1 cellular context compared by ENCODE assay signal in the genomic region with DNA sequence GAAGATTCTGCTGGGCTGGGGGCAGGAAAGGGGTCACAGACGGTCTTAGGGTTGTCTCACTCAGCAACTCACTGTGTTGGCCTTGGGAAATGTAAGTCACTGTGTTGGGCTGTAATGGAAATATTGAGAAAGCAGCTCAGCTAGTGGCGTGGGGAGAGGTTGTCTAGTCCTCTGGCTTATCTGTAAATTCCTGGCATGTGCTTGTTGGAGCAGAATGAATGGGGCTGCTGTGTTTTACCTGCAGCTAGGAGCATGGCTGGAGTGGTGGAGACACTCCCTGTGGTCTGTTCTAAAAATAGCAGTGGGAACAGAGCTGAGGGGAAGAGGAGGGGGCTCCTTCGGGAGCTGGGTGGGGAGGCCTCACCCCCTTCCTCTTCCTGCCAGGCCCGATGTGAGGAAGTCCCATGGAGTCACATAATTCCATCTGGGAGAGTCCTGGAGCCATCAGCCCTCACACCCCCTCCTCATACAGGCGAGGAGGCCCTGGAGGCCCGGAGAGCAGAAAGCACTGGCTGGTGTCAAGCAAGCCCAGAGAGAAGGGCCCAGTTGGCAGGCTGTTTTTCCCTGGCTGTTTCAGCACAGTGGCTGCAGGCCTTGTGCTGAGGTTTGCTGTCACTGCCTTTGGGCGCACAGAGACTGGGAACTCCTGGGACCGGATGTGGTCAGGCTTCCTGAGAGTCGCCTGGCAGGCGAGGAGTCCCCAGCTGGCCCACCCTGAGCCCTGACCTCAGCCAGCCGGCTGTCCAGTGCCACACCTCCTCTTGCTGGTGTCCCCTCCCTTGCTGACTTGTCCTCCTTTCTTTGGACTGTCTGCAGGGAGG.
TF ChIP-seq lines count a peak whose summit lies in the region.

No MANE protein-coding gene starts in this region.

TF ChIP-seq in HepG2, 621 proteins besides CTCF, POLR2A, EP300 and RAD21 (continued from another document and continues in another):
- TF ChIP-seq NCOR1 (IDR thresholded peaks at IDR 0.05; ENCODE audit: borderline replicate concordance, low read length) (no peak; the same call in 1 of the 2 replicates), POLR2G (IDR thresholded peaks at IDR 0.05; ENCODE audit: low read depth, low read length) (no peak), GPN1 (CRISPR knock-in tag; IDR thresholded peaks at IDR 0.05; ENCODE audit: borderline replicate concordance) (no peak), ZNF260 (CRISPR knock-in tag; IDR thresholded peaks at IDR 0.05; ENCODE audit: borderline replicate concordance, low read depth) (no peak), TCF7 (IDR thresholded peaks at IDR 0.05; ENCODE audit: low read depth) (no peak), ZNF160 (CRISPR knock-in tag; IDR thresholded peaks at IDR 0.05) (no peak), TCF12 (IDR thresholded peaks at IDR 0.05) (no peak), TCF12 (CRISPR knock-in tag; IDR thresholded peaks at IDR 0.05) (no peak), CREB1 (IDR thresholded peaks at IDR 0.05) (no peak), CREB1 (CRISPR knock-in tag; IDR thresholded peaks at IDR 0.05) (no peak), GABPB1 (CRISPR knock-in tag; IDR thresholded peaks at IDR 0.05) (peak; percentile 21; the same call in 1 of the 2 replicates), ZNF280B (CRISPR knock-in tag; IDR thresholded peaks at IDR 0.05; ENCODE audit: borderline replicate concordance) (no peak), ZNF775 (CRISPR knock-in tag; IDR thresholded peaks at IDR 0.05; ENCODE audit: borderline replicate concordance) (no peak), ZNF317 (CRISPR knock-in tag; IDR thresholded peaks at IDR 0.05) (0 out of 2 replicates have a peak, but pooled peaks have one; percentile 55), PHB2 (IDR thresholded peaks at IDR 0.05; ENCODE audit: partially characterized antibody) (no peak), CHCHD3 (CRISPR knock-in tag; IDR thresholded peaks at IDR 0.05) (no peak), NONO (IDR thresholded peaks at IDR 0.05) (no peak), NONO (CRISPR knock-in tag; conservative IDR thresholded peaks at IDR 0.05) (no peak), ZNF383 (CRISPR knock-in tag; IDR thresholded peaks at IDR 0.05; ENCODE audit: borderline replicate concordance) (no peak), MEIS2 (CRISPR knock-in tag; IDR thresholded peaks at IDR 0.05) (no peak), ATM (IDR thresholded peaks at IDR 0.05; ENCODE audit: borderline replicate concordance) (no peak), GABPA (IDR thresholded peaks at IDR 0.05; ENCODE audit: low read depth, low read length) (no peak), GABPA (CRISPR knock-in tag; IDR thresholded peaks at IDR 0.05; ENCODE audit: low read depth) (no peak), ZFP90 (CRISPR knock-in tag; IDR thresholded peaks at IDR 0.05; ENCODE audit: borderline replicate concordance) (0 out of 2 replicates have a peak, but pooled peaks have one; percentile 7), SKI (IDR thresholded peaks at IDR 0.05; ENCODE audit: partially characterized antibody) (peak; percentile 77), NFYC (CRISPR knock-in tag; IDR thresholded peaks at IDR 0.05) (no peak), MED1 (CRISPR knock-in tag; IDR thresholded peaks at IDR 0.05) (no peak), EED (CRISPR knock-in tag; IDR thresholded peaks at IDR 0.05) (no peak), IRX3 (CRISPR knock-in tag; IDR thresholded peaks at IDR 0.05; ENCODE audit: borderline replicate concordance, low read depth) (no peak), TFDP2 (CRISPR knock-in tag; IDR thresholded peaks at IDR 0.05) (no peak), MTF2 (CRISPR knock-in tag; IDR thresholded peaks at IDR 0.05; ENCODE audit: borderline replicate concordance) (no peak), SP4 (CRISPR knock-in tag; IDR thresholded peaks at IDR 0.05) (no peak), MIER2 (CRISPR knock-in tag; IDR thresholded peaks at IDR 0.05) (no peak), NCOA5 (CRISPR knock-in tag; IDR thresholded peaks at IDR 0.05) (no peak), ZNF644 (CRISPR knock-in tag; IDR thresholded peaks at IDR 0.05; ENCODE audit: low read depth) (0 out of 2 replicates have a peak, but pooled peaks have one; percentile 24), LCORL (IDR thresholded peaks at IDR 0.05) (no peak), LCORL (CRISPR knock-in tag; IDR thresholded peaks at IDR 0.05) (no peak), XRCC5 (optimal IDR thresholded peaks at IDR 0.05; ENCODE audit: low read length) (peak; percentile 47), ZNF576 (CRISPR knock-in tag; IDR thresholded peaks at IDR 0.05) (no peak)
- TF ChIP-seq, protein P1, sequence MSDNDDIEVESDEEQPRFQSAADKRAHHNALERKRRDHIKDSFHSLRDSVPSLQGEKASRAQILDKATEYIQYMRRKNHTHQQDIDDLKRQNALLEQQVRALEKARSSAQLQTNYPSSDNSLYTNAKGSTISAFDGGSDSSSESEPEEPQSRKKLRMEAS (IDR thresholded peaks at IDR 0.05) = peak; percentile 44; the same call in 1 of the 2 replicates
- TF ChIP-seq, protein P2, sequence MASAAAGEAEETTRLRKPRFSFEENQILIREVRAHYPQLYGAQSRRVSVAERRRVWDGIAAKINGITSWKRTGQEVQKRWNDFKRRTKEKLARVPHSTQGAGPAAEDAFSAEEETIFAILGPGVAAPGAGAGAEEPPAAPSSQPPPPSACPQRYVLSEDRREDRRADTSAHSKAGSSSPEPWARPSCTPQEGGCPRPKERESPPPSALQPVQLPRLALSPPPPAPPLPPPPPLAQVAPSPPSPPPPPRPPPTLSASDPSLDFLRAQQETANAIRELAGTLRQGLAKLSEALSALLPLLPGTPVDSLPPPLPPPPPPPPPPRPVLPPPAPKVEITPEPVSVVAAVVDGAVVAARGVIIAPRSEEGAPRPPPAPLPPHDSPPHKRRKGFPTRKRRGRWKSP (CRISPR knock-in tag; IDR thresholded peaks at IDR 0.05) = no peak
- TF ChIP-seq, protein P3, sequence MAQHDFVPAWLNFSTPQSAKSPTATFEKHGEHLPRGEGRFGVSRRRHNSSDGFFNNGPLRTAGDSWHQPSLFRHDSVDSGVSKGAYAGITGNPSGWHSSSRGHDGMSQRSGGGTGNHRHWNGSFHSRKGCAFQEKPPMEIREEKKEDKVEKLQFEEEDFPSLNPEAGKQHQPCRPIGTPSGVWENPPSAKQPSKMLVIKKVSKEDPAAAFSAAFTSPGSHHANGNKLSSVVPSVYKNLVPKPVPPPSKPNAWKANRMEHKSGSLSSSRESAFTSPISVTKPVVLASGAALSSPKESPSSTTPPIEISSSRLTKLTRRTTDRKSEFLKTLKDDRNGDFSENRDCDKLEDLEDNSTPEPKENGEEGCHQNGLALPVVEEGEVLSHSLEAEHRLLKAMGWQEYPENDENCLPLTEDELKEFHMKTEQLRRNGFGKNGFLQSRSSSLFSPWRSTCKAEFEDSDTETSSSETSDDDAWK (CRISPR knock-in tag; IDR thresholded peaks at IDR 0.05) = no peak
- TF ChIP-seq, protein P4, sequence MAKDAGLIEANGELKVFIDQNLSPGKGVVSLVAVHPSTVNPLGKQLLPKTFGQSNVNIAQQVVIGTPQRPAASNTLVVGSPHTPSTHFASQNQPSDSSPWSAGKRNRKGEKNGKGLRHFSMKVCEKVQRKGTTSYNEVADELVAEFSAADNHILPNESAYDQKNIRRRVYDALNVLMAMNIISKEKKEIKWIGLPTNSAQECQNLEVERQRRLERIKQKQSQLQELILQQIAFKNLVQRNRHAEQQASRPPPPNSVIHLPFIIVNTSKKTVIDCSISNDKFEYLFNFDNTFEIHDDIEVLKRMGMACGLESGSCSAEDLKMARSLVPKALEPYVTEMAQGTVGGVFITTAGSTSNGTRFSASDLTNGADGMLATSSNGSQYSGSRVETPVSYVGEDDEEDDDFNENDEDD (CRISPR knock-in tag; IDR thresholded peaks at IDR 0.05; ENCODE audit: borderline replicate concordance) = no peak
- TF ChIP-seq, protein P5, sequence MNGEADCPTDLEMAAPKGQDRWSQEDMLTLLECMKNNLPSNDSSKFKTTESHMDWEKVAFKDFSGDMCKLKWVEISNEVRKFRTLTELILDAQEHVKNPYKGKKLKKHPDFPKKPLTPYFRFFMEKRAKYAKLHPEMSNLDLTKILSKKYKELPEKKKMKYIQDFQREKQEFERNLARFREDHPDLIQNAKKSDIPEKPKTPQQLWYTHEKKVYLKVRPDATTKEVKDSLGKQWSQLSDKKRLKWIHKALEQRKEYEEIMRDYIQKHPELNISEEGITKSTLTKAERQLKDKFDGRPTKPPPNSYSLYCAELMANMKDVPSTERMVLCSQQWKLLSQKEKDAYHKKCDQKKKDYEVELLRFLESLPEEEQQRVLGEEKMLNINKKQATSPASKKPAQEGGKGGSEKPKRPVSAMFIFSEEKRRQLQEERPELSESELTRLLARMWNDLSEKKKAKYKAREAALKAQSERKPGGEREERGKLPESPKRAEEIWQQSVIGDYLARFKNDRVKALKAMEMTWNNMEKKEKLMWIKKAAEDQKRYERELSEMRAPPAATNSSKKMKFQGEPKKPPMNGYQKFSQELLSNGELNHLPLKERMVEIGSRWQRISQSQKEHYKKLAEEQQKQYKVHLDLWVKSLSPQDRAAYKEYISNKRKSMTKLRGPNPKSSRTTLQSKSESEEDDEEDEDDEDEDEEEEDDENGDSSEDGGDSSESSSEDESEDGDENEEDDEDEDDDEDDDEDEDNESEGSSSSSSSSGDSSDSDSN (CRISPR knock-in tag; IDR thresholded peaks at IDR 0.05) = no peak; the same call in 1 of the 2 replicates
- TF ChIP-seq, protein P6, sequence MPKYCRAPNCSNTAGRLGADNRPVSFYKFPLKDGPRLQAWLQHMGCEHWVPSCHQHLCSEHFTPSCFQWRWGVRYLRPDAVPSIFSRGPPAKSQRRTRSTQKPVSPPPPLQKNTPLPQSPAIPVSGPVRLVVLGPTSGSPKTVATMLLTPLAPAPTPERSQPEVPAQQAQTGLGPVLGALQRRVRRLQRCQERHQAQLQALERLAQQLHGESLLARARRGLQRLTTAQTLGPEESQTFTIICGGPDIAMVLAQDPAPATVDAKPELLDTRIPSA (CRISPR knock-in tag; IDR thresholded peaks at IDR 0.05; ENCODE audit: borderline replicate concordance) = no peak
- TF ChIP-seq, protein P7, sequence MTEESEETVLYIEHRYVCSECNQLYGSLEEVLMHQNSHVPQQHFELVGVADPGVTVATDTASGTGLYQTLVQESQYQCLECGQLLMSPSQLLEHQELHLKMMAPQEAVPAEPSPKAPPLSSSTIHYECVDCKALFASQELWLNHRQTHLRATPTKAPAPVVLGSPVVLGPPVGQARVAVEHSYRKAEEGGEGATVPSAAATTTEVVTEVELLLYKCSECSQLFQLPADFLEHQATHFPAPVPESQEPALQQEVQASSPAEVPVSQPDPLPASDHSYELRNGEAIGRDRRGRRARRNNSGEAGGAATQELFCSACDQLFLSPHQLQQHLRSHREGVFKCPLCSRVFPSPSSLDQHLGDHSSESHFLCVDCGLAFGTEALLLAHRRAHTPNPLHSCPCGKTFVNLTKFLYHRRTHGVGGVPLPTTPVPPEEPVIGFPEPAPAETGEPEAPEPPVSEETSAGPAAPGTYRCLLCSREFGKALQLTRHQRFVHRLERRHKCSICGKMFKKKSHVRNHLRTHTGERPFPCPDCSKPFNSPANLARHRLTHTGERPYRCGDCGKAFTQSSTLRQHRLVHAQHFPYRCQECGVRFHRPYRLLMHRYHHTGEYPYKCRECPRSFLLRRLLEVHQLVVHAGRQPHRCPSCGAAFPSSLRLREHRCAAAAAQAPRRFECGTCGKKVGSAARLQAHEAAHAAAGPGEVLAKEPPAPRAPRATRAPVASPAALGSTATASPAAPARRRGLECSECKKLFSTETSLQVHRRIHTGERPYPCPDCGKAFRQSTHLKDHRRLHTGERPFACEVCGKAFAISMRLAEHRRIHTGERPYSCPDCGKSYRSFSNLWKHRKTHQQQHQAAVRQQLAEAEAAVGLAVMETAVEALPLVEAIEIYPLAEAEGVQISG (CRISPR knock-in tag; IDR thresholded peaks at IDR 0.05) = no peak
- TF ChIP-seq, protein P8, sequence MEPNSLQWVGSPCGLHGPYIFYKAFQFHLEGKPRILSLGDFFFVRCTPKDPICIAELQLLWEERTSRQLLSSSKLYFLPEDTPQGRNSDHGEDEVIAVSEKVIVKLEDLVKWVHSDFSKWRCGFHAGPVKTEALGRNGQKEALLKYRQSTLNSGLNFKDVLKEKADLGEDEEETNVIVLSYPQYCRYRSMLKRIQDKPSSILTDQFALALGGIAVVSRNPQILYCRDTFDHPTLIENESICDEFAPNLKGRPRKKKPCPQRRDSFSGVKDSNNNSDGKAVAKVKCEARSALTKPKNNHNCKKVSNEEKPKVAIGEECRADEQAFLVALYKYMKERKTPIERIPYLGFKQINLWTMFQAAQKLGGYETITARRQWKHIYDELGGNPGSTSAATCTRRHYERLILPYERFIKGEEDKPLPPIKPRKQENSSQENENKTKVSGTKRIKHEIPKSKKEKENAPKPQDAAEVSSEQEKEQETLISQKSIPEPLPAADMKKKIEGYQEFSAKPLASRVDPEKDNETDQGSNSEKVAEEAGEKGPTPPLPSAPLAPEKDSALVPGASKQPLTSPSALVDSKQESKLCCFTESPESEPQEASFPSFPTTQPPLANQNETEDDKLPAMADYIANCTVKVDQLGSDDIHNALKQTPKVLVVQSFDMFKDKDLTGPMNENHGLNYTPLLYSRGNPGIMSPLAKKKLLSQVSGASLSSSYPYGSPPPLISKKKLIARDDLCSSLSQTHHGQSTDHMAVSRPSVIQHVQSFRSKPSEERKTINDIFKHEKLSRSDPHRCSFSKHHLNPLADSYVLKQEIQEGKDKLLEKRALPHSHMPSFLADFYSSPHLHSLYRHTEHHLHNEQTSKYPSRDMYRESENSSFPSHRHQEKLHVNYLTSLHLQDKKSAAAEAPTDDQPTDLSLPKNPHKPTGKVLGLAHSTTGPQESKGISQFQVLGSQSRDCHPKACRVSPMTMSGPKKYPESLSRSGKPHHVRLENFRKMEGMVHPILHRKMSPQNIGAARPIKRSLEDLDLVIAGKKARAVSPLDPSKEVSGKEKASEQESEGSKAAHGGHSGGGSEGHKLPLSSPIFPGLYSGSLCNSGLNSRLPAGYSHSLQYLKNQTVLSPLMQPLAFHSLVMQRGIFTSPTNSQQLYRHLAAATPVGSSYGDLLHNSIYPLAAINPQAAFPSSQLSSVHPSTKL (CRISPR knock-in tag; IDR thresholded peaks at IDR 0.05) = peak; percentile 68; the same call in 1 of the 2 replicates
